18 cellular contexts compared by ENCODE assay signal in genomic region chr5:143542798-143543144, GRCh38.
DNase-seq lines count a peak whose midpoint lies in the region; ATAC-seq and TF ChIP-seq lines count a peak whose summit lies in the region.
"Had no signal": no experiment of that assay in that cellular context is flagged by ENCODE, and none has a peak within 500 bp of the region (broad histone marks: within the 10 kb centered on the region; RNA-seq: fewer than 3 reads in every experiment).

No MANE protein-coding gene starts in this region.

- H2BK15ac ChIP-seq in mesenchymal stem cell (ENCODE audit: low read depth, poor library complexity, severe bottlenecking), result no peak overlapping the region

- H2BK5ac ChIP-seq in mesenchymal stem cell (ENCODE audit: low read depth, low read length, poor library complexity, severe bottlenecking), result no peak overlapping the region

- H3K9ac ChIP-seq in mesenchymal stem cell (ENCODE audit: low read length), result no peak overlapping the region
- H3K9ac ChIP-seq: BLaER1 treated with 17β-estradiol and CSF1 and Interleukin-3, amounts not matched to agents 10 nM and 100 nM had no signal

- no peak overlapping the region for H4K91ac ChIP-seq in mesenchymal stem cell (ENCODE audit: low read length)

- peak overlapping the region in 1 of 2 experiments; percentile 43 for H3K18ac ChIP-seq in mesenchymal stem cell (ENCODE audit: low read depth in 1 of 2, low read length in 2 of 2)

- peak overlapping the region in 1 of 2 experiments; percentile 26 for H3K4ac ChIP-seq in mesenchymal stem cell (ENCODE audit: low read depth in 1 of 2, low read length in 2 of 2)

- no peak overlapping the region for H2AFZ ChIP-seq in mesenchymal stem cell (ENCODE audit: low read depth, low read length)

- H2BK120ac ChIP-seq in mesenchymal stem cell (ENCODE audit: low read depth, low read length), result no peak overlapping the region

- no peak overlapping the region for H2BK12ac ChIP-seq in mesenchymal stem cell (ENCODE audit: low read length in 2 of 2)

- H3K4me2 ChIP-seq in mesenchymal stem cell (ENCODE audit: low read length, poor library complexity, severe bottlenecking), result no peak overlapping the region
- H3K4me2 ChIP-seq: BLaER1 treated with 17β-estradiol and CSF1 and Interleukin-3, amounts not matched to agents 10 nM and 100 nM had no signal

- H3K4me3 ChIP-seq in cardiac muscle cell, result no peak overlapping the region
- no peak overlapping the region for H3K4me3 ChIP-seq in mesenchymal stem cell (ENCODE audit: insufficient read depth in 1 of 2, low read depth in 1 of 2, low read length in 2 of 2)
- H3K4me3 ChIP-seq: BLaER1 treated with 17β-estradiol and CSF1 and Interleukin-3, amounts not matched to agents 10 nM and 100 nM; HAP-1; Peyer's patch had no signal

- ATAC-seq in Right ventricle myocardium inferior (no peak), GM21423 (IDR thresholded peaks at IDR 0.05; ENCODE audit: unreplicated experiment) (no peak)

- intact Hi-C loops in Right ventricle myocardium inferior (cut with DNase I), result no loop called here

- DNase-seq in cardiac muscle cell (ENCODE audit: low read depth in 1 of 2, low spot score in 1 of 2), result peak; percentile 19 to 74
- no peak for DNase-seq in Right ventricle myocardium inferior (ENCODE audit: missing footprints)
- peak; percentile 83 for DNase-seq in amniotic epithelial cell (ENCODE audit: low read depth)
- DNase-seq in mesenchymal stem cell, result no peak
- no peak for DNase-seq in COR-L47 (lab: John Stamatoyannopoulos, UW)
- no peak for DNase-seq in NOMO-1 treated with dmso at 0.1 percent for 144 hours (lab: John Stamatoyannopoulos, UW; ENCODE audit: unreplicated experiment)
- no peak for DNase-seq in NCI-H1417 treated with DMSO at 0.1 percent for 48 hours (lab: John Stamatoyannopoulos, UW)
- DNase-seq: 8988T, DMS 273 treated with DMSO at 0.1 percent for 48 hours, MV-4-11, NCI-H1436, NCI-H2081, NCI-H2227 treated with DMSO at 0.1 percent for 48 hours, Peyer's patch, SHP77 treated with DMSO at 0.1 percent for 48 hours had no signal

- no peaks in the 10 kb centered on the region for H3K9me3 ChIP-seq in cardiac muscle cell (ENCODE audit: low read depth)
- peaks cover 22% of the 10 kb centered on the region for H3K9me3 ChIP-seq in mesenchymal stem cell (ENCODE audit: control insufficient read depth, low read length)
- H3K9me3 ChIP-seq: HAP-1 had no signal

- no peak overlapping the region for H4K8ac ChIP-seq in mesenchymal stem cell (ENCODE audit: low read length)

- H3K27me3 ChIP-seq in cardiac muscle cell (no peaks in the 10 kb centered on the region), mesenchymal stem cell (ENCODE audit: control insufficient read depth in 1 of 2, insufficient read depth in 1 of 2, low read length in 2 of 2) (no peaks in the 10 kb centered on the region)
- H3K27me3 ChIP-seq: BLaER1 treated with 17β-estradiol and CSF1 and Interleukin-3, amounts not matched to agents 10 nM and 100 nM; Peyer's patch had no signal

- H3K4me1 ChIP-seq in cardiac muscle cell (ENCODE audit: low read depth) (no peaks in the 10 kb centered on the region), mesenchymal stem cell (ENCODE audit: control insufficient read depth, insufficient read depth, low read depth, low read length) (no peaks in the 10 kb centered on the region)
- H3K4me1 ChIP-seq: BLaER1 treated with 17β-estradiol and CSF1 and Interleukin-3, amounts not matched to agents 10 nM and 100 nM; HAP-1; Peyer's patch had no signal

- no peak for TF ChIP-seq CTCF in cardiac muscle cell (IDR thresholded peaks at IDR 0.05; ENCODE audit: low read depth, low read length)

- 68% methylated on average over 2 of the region's 3 CpGs for WGBS in mesenchymal stem cell

- no peaks in the 10 kb centered on the region for H3K79me1 ChIP-seq in mesenchymal stem cell (replicated peaks; ENCODE audit: low read length, poor library complexity, severe bottlenecking)

- H2AK5ac ChIP-seq in mesenchymal stem cell (ENCODE audit: low read length, severe bottlenecking), result peak overlapping the region; percentile 92

- H3K27ac ChIP-seq in cardiac muscle cell (no peak overlapping the region), mesenchymal stem cell (ENCODE audit: low read length, poor library complexity, severe bottlenecking) (peak overlapping the region; percentile 9)
- H3K27ac ChIP-seq: BLaER1 treated with 17β-estradiol and CSF1 and Interleukin-3, amounts not matched to agents 10 nM and 100 nM; Peyer's patch had no signal

- no peak overlapping the region for H3K23ac ChIP-seq in mesenchymal stem cell (ENCODE audit: low read length in 2 of 2)

- no peak overlapping the region for H3K14ac ChIP-seq in mesenchymal stem cell (ENCODE audit: low read length in 2 of 2)

- H3K36me3 ChIP-seq in cardiac muscle cell (no peaks in the 10 kb centered on the region), mesenchymal stem cell (ENCODE audit: control insufficient read depth in 1 of 2, insufficient read depth in 2 of 2, low read depth in 1 of 2, low read length in 2 of 2) (no peaks in the 10 kb centered on the region)
- H3K36me3 ChIP-seq: HAP-1, Peyer's patch had no signal

Comparison
In these comparisons a context has a peak if more than half of its experiments do, and no peak if none do; other contexts are left out.
1. DNase-seq: peak in cardiac muscle cell (2 of 2) and amniotic epithelial cell (single experiment); none in Right ventricle myocardium inferior (single experiment), mesenchymal stem cell (single experiment), COR-L47 (single experiment), NOMO-1 treated with dmso at 0.1 percent for 144 hours (single experiment) and NCI-H1417 treated with DMSO at 0.1 percent for 48 hours (single experiment).